15 cellular contexts compared by ENCODE assay signal in the genomic region with DNA sequence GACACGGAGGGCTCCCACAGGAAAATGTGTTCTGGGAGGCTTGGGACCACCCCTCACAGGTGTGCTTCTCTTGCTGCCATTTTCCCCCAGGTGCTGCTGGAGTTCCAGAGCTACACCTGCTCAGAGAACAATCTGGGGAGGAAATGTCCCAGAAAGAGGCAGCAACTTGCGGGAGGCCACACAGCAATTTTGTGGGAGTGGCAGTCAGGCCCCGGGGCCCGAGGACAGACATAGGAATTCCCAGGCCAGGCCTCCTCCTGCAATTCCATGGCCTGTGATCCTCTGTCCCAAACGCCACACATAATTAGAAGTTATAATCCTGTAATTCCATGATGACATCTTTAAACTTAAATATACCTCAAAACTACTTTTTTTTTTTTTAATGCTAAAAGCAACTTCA. TPM values are rescaled to one million over a fixed set of nuclear protein-coding genes. Genes with fewer than 3 reads are reported as not detected.
DNase-seq lines count a peak whose midpoint lies in the region; ATAC-seq, FAIRE-seq and TF ChIP-seq lines count a peak whose summit lies in the region.
"Had no signal": no experiment of that assay in that cellular context is flagged by ENCODE, and none has a peak within 500 bp of the region (broad histone marks: within the 10 kb centered on the region; RNA-seq: fewer than 3 reads in every experiment).

No MANE protein-coding gene starts in this region.

- H3K36me3 Mint-ChIP-seq in brain, result no peaks in the 10 kb centered on the region
- no peaks in the 10 kb centered on the region for H3K36me3 Mint-ChIP-seq in mesothelial cell of epicardium
- H3K36me3 Mint-ChIP-seq: natural killer cell treated with Interleukin-12 subunit alpha and Interleukin-12 subunit beta and Interleukin-15 and Interleukin-18, amount 100 ng/mL, for 72 hours had no signal

- peaks cover 44% of the 10 kb centered on the region for H4K20me1 ChIP-seq in HepG2 (ENCODE audit: insufficient read depth, low read length)

- H3K79me2 ChIP-seq in HepG2 (ENCODE audit: insufficient read depth, low read length), result peaks cover 58% of the 10 kb centered on the region

- ATAC-seq in HepG2 (no peak), right lobe of liver (no peak), Right ventricle myocardium superior (ENCODE audit: poor library complexity) (no peak), GM18520 (IDR thresholded peaks at IDR 0.05; ENCODE audit: unreplicated experiment) (no peak)
- ATAC-seq: gastroesophageal sphincter; natural killer cell treated with Interleukin-12 subunit alpha and Interleukin-12 subunit beta and Interleukin-15 and Interleukin-18, amount 100 ng/mL, for 72 hours; T-helper 17 cell had no signal

- 35% methylated on average over 4 of the region's 5 CpGs for WGBS in HepG2 (ENCODE audit: low lambda C conversion rate)
- 63% methylated on average over 5 of the region's 5 CpGs for WGBS in right lobe of liver (ENCODE audit: insufficient coverage, low coverage, low lambda C conversion rate, missing lambda C conversion rate)

- TSS peak; percentile 71 for BruUV-seq in HepG2 (replicated peaks; lab: Mats Ljungman, UMichigan)

- peak overlapping the region; percentile 88 for H3K9ac ChIP-seq in HepG2 (ENCODE audit: insufficient read depth, low read depth, low read length)

- H3K4me1 ChIP-seq in HepG2 (ENCODE audit: insufficient read depth, low read length) (peaks cover 59% of the 10 kb centered on the region), right lobe of liver (peaks cover 0 to 8% (median 0%) of the 10 kb centered on the region in 4 donors)

- no peak for FAIRE-seq in HepG2 (lab: Jason Lieb, UNC)

- peak overlapping the region; percentile 88 to 92 (median 90) for H3K4me3 Mint-ChIP-seq in brain
- peak overlapping the region; percentile 82 for H3K4me3 Mint-ChIP-seq in mesothelial cell of epicardium
- H3K4me3 Mint-ChIP-seq: activated T-helper 1 cell treated with anti-CD3 and anti-CD28 coated beads, Interleukin-12 subunit alpha, Interleukin-12 subunit beta, Interleukin-2, Interleukin-4 antibody, amounts not matched to agents 30 ng/mL and 10 ng/mL and 1 ng/mL, durations not matched to agents 14 hours and 24 hours and 36 hours; natural killer cell treated with Interleukin-12 subunit alpha and Interleukin-12 subunit beta and Interleukin-15 and Interleukin-18, amount 100 ng/mL, for 72 hours; T-helper 17 cell had no signal

- no peak for DNase-seq in HepG2 (ENCODE audit: low spot score)
- DNase-seq in right lobe of liver, result no peak
- DNase-seq in mesothelial cell of epicardium (ENCODE audit: low spot score in 2 of 2, unreplicated experiment in 2 of 2), result no peak
- no peak for DNase-seq in HPDE6-E6E7 (ENCODE audit: extremely low spot score)
- DNase-seq in GDM1 (lab: John Stamatoyannopoulos, UW), result no peak
- no peak for DNase-seq in Right ventricle myocardium superior
- DNase-seq: ACHN, NCI-H1417 treated with DMSO at 0.1 percent for 48 hours, T-helper 17 cell had no signal

- CTCF ChIA-PET in HepG2 (lab: Yijun Ruan, JAX; ENCODE audit: low intra/inter-chr PET ratio, low total read pairs), result no interaction called here

- no peak for TF ChIP-seq POLR2A in HepG2 (IDR thresholded peaks at IDR 0.05; ENCODE audit: insufficient read depth in 1 of 2, low read depth in 2 of 2, low read length in 2 of 2)
- no peak for TF ChIP-seq POLR2A in right lobe of liver (IDR thresholded peaks at IDR 0.05)

- H3K4me3 ChIP-seq in HepG2 (replicated peaks in 1 of 3; ENCODE audit: insufficient read depth in 1 of 3, low read depth in 2 of 3, low read length in 3 of 3) (peak overlapping the region; percentile 82 to 96 (median 96)), right lobe of liver (no peak overlapping the region)

- H3K9me3 Mint-ChIP-seq in brain, result peaks cover 0 to 4% (median 0%) of the 10 kb centered on the region in 5 experiments
- H3K9me3 Mint-ChIP-seq in mesothelial cell of epicardium, result no peaks in the 10 kb centered on the region
- H3K9me3 Mint-ChIP-seq: activated T-helper 1 cell treated with anti-CD3 and anti-CD28 coated beads, Interleukin-12 subunit alpha, Interleukin-12 subunit beta, Interleukin-2, Interleukin-4 antibody, amounts not matched to agents 30 ng/mL and 10 ng/mL and 1 ng/mL, durations not matched to agents 14 hours and 24 hours and 36 hours; natural killer cell treated with Interleukin-12 subunit alpha and Interleukin-12 subunit beta and Interleukin-15 and Interleukin-18, amount 100 ng/mL, for 72 hours had no signal

- H3K36me3 ChIP-seq in HepG2 (replicated peaks in 1 of 2; ENCODE audit: control insufficient read depth in 1 of 2, insufficient read depth in 2 of 2, low read length in 2 of 2), result peaks cover 0 to 2% of the 10 kb centered on the region in 2 experiments; a peak in 2 of 5 replicates
- no peaks in the 10 kb centered on the region for H3K36me3 ChIP-seq in right lobe of liver
- H3K36me3 ChIP-seq: gastroesophageal sphincter, suprapubic skin had no signal

- H3K4me2 ChIP-seq in HepG2 (ENCODE audit: low read depth, low read length), result peak overlapping the region; percentile 91

- H3K27ac Mint-ChIP-seq in brain, result peak overlapping the region in 3 of 5 experiments; percentile 83 to 88 (median 86)
- H3K27ac Mint-ChIP-seq in mesothelial cell of epicardium, result peak overlapping the region; percentile 4
- H3K27ac Mint-ChIP-seq: activated T-helper 1 cell treated with anti-CD3 and anti-CD28 coated beads, Interleukin-12 subunit alpha, Interleukin-12 subunit beta, Interleukin-2, Interleukin-4 antibody, amounts not matched to agents 30 ng/mL and 10 ng/mL and 1 ng/mL, durations not matched to agents 14 hours and 24 hours and 36 hours; natural killer cell treated with Interleukin-12 subunit alpha and Interleukin-12 subunit beta and Interleukin-15 and Interleukin-18, amount 100 ng/mL, for 72 hours; T-helper 17 cell had no signal

- peaks cover 16% of the 10 kb centered on the region for H3K4me1 Mint-ChIP-seq in brain
- H3K4me1 Mint-ChIP-seq in mesothelial cell of epicardium, result peaks cover 10% of the 10 kb centered on the region

- POLR2A ChIA-PET in HepG2 (lab: Yijun Ruan, JAX), result interaction anchor here (1.1 to 4.5 kb wide), 2 partner anchors 11 to 21 kb away, joined by 3 to 28 read pairs; no protein-coding TSS in a partner anchor

- in situ Hi-C loops in HepG2 (cut with HindIII; ENCODE audit: extremely low pct_ligation_motif_present, low pct_unique_long_range_greater_than_20kb), result no loop called here

- TF ChIP-seq RAD21 in HepG2 (CRISPR knock-in tag; IDR thresholded peaks at IDR 0.05), result no peak

- no peak overlapping the region for H3K27ac ChIP-seq in HepG2 (ENCODE audit: extremely low read length, insufficient read depth, low read length)
- no peak overlapping the region for H3K27ac ChIP-seq in right lobe of liver
- H3K27ac ChIP-seq: gastroesophageal sphincter, suprapubic skin had no signal

- H3K27me3 ChIP-seq in HepG2 (ENCODE audit: control insufficient read depth in 1 of 2, insufficient read depth in 2 of 2, low read length in 2 of 2) (no peaks in the 10 kb centered on the region), right lobe of liver (no peaks in the 10 kb centered on the region)

- TF ChIP-seq EP300 in HepG2 (IDR thresholded peaks at IDR 0.05; ENCODE audit: low read depth in 2 of 2, low read length in 2 of 2) (no peak), HepG2 (CRISPR knock-in tag; IDR thresholded peaks at IDR 0.05; ENCODE audit: borderline replicate concordance) (no peak)

- intact Hi-C loops in HepG2 (cut with micrococcal nuclease; ENCODE audit: unreplicated experiment) (loop anchor here (10.0 kb wide), 1 partner anchor 88 kb away; the partner anchor contains the start of genes CEP89 and FAAP24), right lobe of liver (cut with DNase I) (no loop called here), Right ventricle myocardium superior (cut with DNase I) (no loop called here)

- H3K27me3 Mint-ChIP-seq in brain (peaks cover 31% of the 10 kb centered on the region), mesothelial cell of epicardium (ENCODE audit: low read depth) (peaks cover 20% of the 10 kb centered on the region)

- H2AFZ ChIP-seq in HepG2 (ENCODE audit: low read length), result no peak overlapping the region

- no peak for TF ChIP-seq CTCF in HepG2 (CRISPR knock-in tag; IDR thresholded peaks at IDR 0.05)
- no peak for TF ChIP-seq CTCF in right lobe of liver (IDR thresholded peaks at IDR 0.05)
- no peak for TF ChIP-seq CTCF in brain (conservative IDR thresholded peaks at IDR 0.05)
- no peak for TF ChIP-seq CTCF in mesothelial cell of epicardium (IDR thresholded peaks at IDR 0.05; ENCODE audit: unreplicated experiment)

- no peaks in the 10 kb centered on the region for H3K9me3 ChIP-seq in HepG2 (ENCODE audit: low read length)
- no peaks in the 10 kb centered on the region for H3K9me3 ChIP-seq in right lobe of liver
- H3K9me3 ChIP-seq: gastroesophageal sphincter, suprapubic skin had no signal

RNA-seq across cellular contexts. Expression of gene RHPN2, which starts 1.8 kb away (rescaled TPM):
- total RNA-seq in HepG2 (2016; rRNA removed; fragmentation: Illumina TruSeq; extraction: Trizol) (20.3 and 21.6 TPM in 2 replicates), right lobe of liver (10 to 100 TPM in 5 of 6 experiments, 1 to 10 TPM in 1; 8.7 to 18.1 (median 16.4) TPM), mesothelial cell of epicardium (22.2 to 25.9 TPM (median 23.3 TPM) in 3 replicates), Right ventricle myocardium superior (1.8 TPM)
- total RNA-seq in HepG2 (2016; cell fraction: cytosol; rRNA removed; fragmentation: Illumina TruSeq; extraction: Trizol; ENCODE audit: low read depth), result 2.9 and 3.0 TPM in 2 replicates
- total RNA-seq in HepG2 (2016; cell fraction: insoluble cytoplasmic fraction; rRNA removed; fragmentation: Illumina TruSeq; extraction: Trizol), result 17.5 and 20.5 TPM in 2 replicates
- 6.8 and 7.0 TPM in 2 replicates for total RNA-seq in HepG2 (2016; cell fraction: membrane; rRNA removed; fragmentation: Illumina TruSeq; extraction: Trizol)
- 12.4 and 14.1 TPM in 2 replicates for total RNA-seq in HepG2 (2016; cell fraction: nucleus; rRNA removed; fragmentation: Illumina TruSeq; extraction: Trizol)
- polyA plus RNA-seq in HepG2 (2011; rRNA removed) (46.6 and 48.0 TPM in 2 replicates), brain (ENCODE audit: insufficient read depth, low read depth, low replicate concordance) (94.0 TPM)
- 45.4 and 46.7 TPM in 2 replicates for polyA plus RNA-seq in HepG2 (2011; cell fraction: cytosol; rRNA removed)
- 28.4 and 30.4 TPM in 2 replicates for polyA plus RNA-seq in HepG2 (2011; cell fraction: nucleus; rRNA removed)
- polyA plus RNA-seq in HepG2 (2012), result 35.2 and 42.3 TPM in 2 replicates
- polyA plus RNA-seq in HepG2 (2016; cell fraction: cytosol; fragmentation: Illumina TruSeq; extraction: Trizol; ENCODE audit: low read depth), result 0.79 and 0.82 TPM in 2 replicates
- 20.4 and 24.3 TPM in 2 replicates for polyA plus RNA-seq in HepG2 (2016; cell fraction: insoluble cytoplasmic fraction; fragmentation: Illumina TruSeq; extraction: Trizol; ENCODE audit: low read depth)
- polyA plus RNA-seq in HepG2 (2016; cell fraction: membrane; fragmentation: Illumina TruSeq; extraction: Trizol; ENCODE audit: low read depth), result 2.7 and 3.3 TPM in 2 replicates
- polyA plus RNA-seq in HepG2 (2016; cell fraction: nucleus; fragmentation: Illumina TruSeq; extraction: Trizol; ENCODE audit: insufficient read depth, low read depth), result 17.9 and 19.2 TPM in 2 replicates
- polyA minus RNA-seq in HepG2 (2011; rRNA and poly(A)+ RNA removed; ENCODE audit: low replicate concordance), result 40.5 and 85.7 TPM in 2 replicates
- polyA minus RNA-seq in HepG2 (2011; cell fraction: cytosol; rRNA and poly(A)+ RNA removed), result 49.3 and 53.6 TPM in 2 replicates
- 29.4 and 36.8 TPM in 2 replicates for polyA minus RNA-seq in HepG2 (2011; cell fraction: nucleus; rRNA and poly(A)+ RNA removed)
- total RNA-seq: T-helper 17 cell had no signal

RNA-seq across cellular contexts. Expression of gene GPATCH1, which starts 18.1 kb away (rescaled TPM):
- total RNA-seq in HepG2 (2016; rRNA removed; fragmentation: Illumina TruSeq; extraction: Trizol) (6.8 and 8.8 TPM in 2 replicates), right lobe of liver (1 to 10 TPM; 2.5 to 3.9 (median 3.1) TPM), mesothelial cell of epicardium (10.5 to 13.5 TPM (median 10.7 TPM) in 3 replicates), Right ventricle myocardium superior (6.0 TPM)
- 3.5 and 3.6 TPM in 2 replicates for total RNA-seq in HepG2 (2016; cell fraction: cytosol; rRNA removed; fragmentation: Illumina TruSeq; extraction: Trizol; ENCODE audit: low read depth)
- 6.7 and 8.0 TPM in 2 replicates for total RNA-seq in HepG2 (2016; cell fraction: insoluble cytoplasmic fraction; rRNA removed; fragmentation: Illumina TruSeq; extraction: Trizol)
- 3.0 and 3.3 TPM in 2 replicates for total RNA-seq in HepG2 (2016; cell fraction: membrane; rRNA removed; fragmentation: Illumina TruSeq; extraction: Trizol)
- total RNA-seq in HepG2 (2016; cell fraction: nucleus; rRNA removed; fragmentation: Illumina TruSeq; extraction: Trizol), result 8.0 and 9.4 TPM in 2 replicates
- polyA plus RNA-seq in HepG2 (2011; rRNA removed) (6.4 and 6.9 TPM in 2 replicates), brain (ENCODE audit: insufficient read depth, low read depth, low replicate concordance) (24.2 TPM)
- polyA plus RNA-seq in HepG2 (2011; cell fraction: cytosol; rRNA removed), result 4.7 and 4.9 TPM in 2 replicates
- 6.1 and 8.1 TPM in 2 replicates for polyA plus RNA-seq in HepG2 (2011; cell fraction: nucleus; rRNA removed)
- polyA plus RNA-seq in HepG2 (2012), result 5.3 and 5.8 TPM in 2 replicates
- polyA plus RNA-seq in HepG2 (2016; cell fraction: cytosol; fragmentation: Illumina TruSeq; extraction: Trizol; ENCODE audit: low read depth), result 0.41 and 0.49 TPM in 2 replicates
- polyA plus RNA-seq in HepG2 (2016; cell fraction: insoluble cytoplasmic fraction; fragmentation: Illumina TruSeq; extraction: Trizol; ENCODE audit: low read depth), result 9.9 and 11.1 TPM in 2 replicates
- 1.2 and 1.4 TPM in 2 replicates for polyA plus RNA-seq in HepG2 (2016; cell fraction: membrane; fragmentation: Illumina TruSeq; extraction: Trizol; ENCODE audit: low read depth)
- polyA plus RNA-seq in HepG2 (2016; cell fraction: nucleus; fragmentation: Illumina TruSeq; extraction: Trizol; ENCODE audit: insufficient read depth, low read depth), result 12.3 and 13.0 TPM in 2 replicates
- 8.9 and 26.0 TPM in 2 replicates for polyA minus RNA-seq in HepG2 (2011; rRNA and poly(A)+ RNA removed; ENCODE audit: low replicate concordance)
- polyA minus RNA-seq in HepG2 (2011; cell fraction: cytosol; rRNA and poly(A)+ RNA removed), result 4.7 and 6.5 TPM in 2 replicates
- polyA minus RNA-seq in HepG2 (2011; cell fraction: nucleus; rRNA and poly(A)+ RNA removed), result 10.9 and 12.7 TPM in 2 replicates

Comparison
In these comparisons a context has a peak if more than half of its experiments do, and no peak if none do; other contexts are left out.
1. H3K4me3 ChIP-seq: peak in HepG2 (3 of 3); none in right lobe of liver (0 of 3).